20 cellular contexts compared by ENCODE assay signal in the genomic region with DNA sequence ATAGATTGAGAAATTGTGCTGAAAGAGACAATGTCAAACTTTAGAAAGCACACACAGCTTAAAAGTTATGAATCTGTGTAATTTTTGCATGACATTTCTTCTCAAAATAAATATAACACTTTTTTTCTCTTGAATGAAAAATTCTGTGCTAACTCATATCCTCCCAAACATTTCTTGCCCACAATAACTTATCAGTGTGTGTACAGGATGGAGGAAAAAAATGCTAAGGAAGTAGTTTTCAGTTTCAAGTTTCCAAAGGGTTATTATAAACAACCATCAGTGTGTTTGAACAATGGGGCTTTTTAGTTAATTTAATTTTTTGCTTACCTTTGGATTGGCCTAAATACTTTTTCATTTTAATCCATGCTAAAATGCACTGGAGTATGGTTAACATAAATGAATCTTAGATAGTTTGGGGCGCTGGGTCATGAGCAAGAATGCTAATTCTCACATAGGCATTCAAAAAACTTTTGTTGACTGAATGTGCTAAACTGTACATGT.
"Had no signal": no experiment of that assay in that cellular context is flagged by ENCODE, and none has a peak within 500 bp of the region (broad histone marks: within the 10 kb centered on the region; RNA-seq: fewer than 3 reads in every experiment).

No MANE protein-coding gene starts in this region.

- DNase-seq: erythroblast; heart right ventricle; hypothalamus; islet precursor cell; mammary epithelial cell; nucleus accumbens; retina; spleen; stimulated activated CD4-positive, alpha-beta T cell treated with anti-CD3 and anti-CD28 coated beads, Interleukin-15, amount 100 ng/mL, for 24 hours; stimulated activated CD4-positive, alpha-beta T cell treated with anti-CD3 and anti-CD28 coated beads, Interleukin-1b, Interleukin-23, amount 100 ng/mL, for 48 hours; stimulated activated CD4-positive, alpha-beta T cell treated with anti-CD3 and anti-CD28 coated beads, Interleukin-4, amount 100 ng/mL, for 24 hours; tibial artery; upper lobe of left lung; uterus had no signal

- H3K4me3 ChIP-seq: heart right ventricle, neural progenitor cell, prostate gland, spleen, tibial artery, upper lobe of left lung, uterus had no signal

- ATAC-seq: heart right ventricle; left lobe of liver; natural killer cell treated with Interleukin-12 subunit alpha and Interleukin-12 subunit beta and Interleukin-15 and Interleukin-18, amount 100 ng/mL, for 72 hours; sciatic nerve; stimulated activated memory B cell treated with anti-CD40 and anti-IgM and Interleukin-4, amounts not matched to agents 10 μg/mL and 1 μg/mL and 100 μg/mL, for 72 hours had no signal
